1 cellular context compared by ENCODE assay signal in the genomic region with DNA sequence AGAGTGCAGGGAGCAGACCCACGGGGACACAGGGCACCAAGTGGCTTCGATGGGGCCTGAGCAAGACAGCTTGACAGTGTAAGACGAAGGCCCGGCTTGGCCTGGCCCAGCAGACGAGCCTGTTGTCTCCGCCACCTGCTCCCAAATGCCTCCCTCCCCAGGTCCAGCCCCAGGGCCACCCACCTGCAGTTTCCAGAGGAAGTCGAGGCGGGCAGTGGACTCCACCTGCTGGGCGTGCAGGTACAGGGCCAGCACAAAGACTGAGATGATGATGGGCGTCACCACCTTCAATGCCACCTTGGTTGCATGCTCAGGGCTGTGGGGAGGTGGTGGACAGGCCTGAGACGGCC.
TF ChIP-seq lines count a peak whose summit lies in the region.

No MANE protein-coding gene starts in this region.

TF ChIP-seq in GM23338, 12 proteins besides CTCF, POLR2A, EP300 and RAD21 (continued from another document):
- TF ChIP-seq POLR2AphosphoS5 (IDR thresholded peaks at IDR 0.05; ENCODE audit: low read depth) = no peak
- no peak for TF ChIP-seq ZNF462 (CRISPR knock-in tag; IDR thresholded peaks at IDR 0.05)
- TF ChIP-seq CREB1 (CRISPR knock-in tag; IDR thresholded peaks at IDR 0.05; ENCODE audit: low read depth) = no peak
- no peak for TF ChIP-seq ZNF114 (CRISPR knock-in tag; IDR thresholded peaks at IDR 0.05)
- no peak for TF ChIP-seq NANOG (IDR thresholded peaks at IDR 0.05; ENCODE audit: borderline replicate concordance)
- TF ChIP-seq REST (IDR thresholded peaks at IDR 0.05; ENCODE audit: unreplicated experiment) = no peak
- no peak for TF ChIP-seq STAT1 (IDR thresholded peaks at IDR 0.05; ENCODE audit: unreplicated experiment)
- TF ChIP-seq EZH2phosphoT487 (IDR thresholded peaks at IDR 0.05; ENCODE audit: unreplicated experiment) = no peak
